In genomic region chr15:45121706-45122417, GRCh38 we compare ENCODE assay signal across 1 cellular context.
TF ChIP-seq lines count a peak whose summit lies in the region.

No MANE protein-coding gene starts in this region.

TF ChIP-seq in IMR-90, 13 proteins besides CTCF, POLR2A, EP300 and RAD21:
- TF ChIP-seq FOS (IDR thresholded peaks at IDR 0.05; ENCODE audit: low read depth, low read length): peak; percentile 59
- TF ChIP-seq RCOR1 (IDR thresholded peaks at IDR 0.05; ENCODE audit: insufficient replicate concordance, low read length): no peak
- no peak for TF ChIP-seq MXI1 (IDR thresholded peaks at IDR 0.05; ENCODE audit: borderline replicate concordance, low read depth, low read length)
- peak; percentile 47; the same call in 1 of the 2 replicates for TF ChIP-seq CEBPB (IDR thresholded peaks at IDR 0.05; ENCODE audit: low read depth, low read length)
- TF ChIP-seq BHLHE40 (IDR thresholded peaks at IDR 0.05; ENCODE audit: low read depth, low read length): peak; percentile 68
